In genomic region chr21:45018131-45019075, GRCh38 we compare ENCODE assay signal across 8 cellular contexts. TPM values are rescaled to one million over a fixed set of nuclear protein-coding genes. Genes with fewer than 3 reads are reported as not detected.
A peak's percentile ranks its signal among the peaks of the same experiment; 100 is the strongest.
DNase-seq lines count a peak whose midpoint lies in the region; ATAC-seq and TF ChIP-seq lines count a peak whose summit lies in the region.

No MANE protein-coding gene starts in this region.

- TF ChIP-seq EP300 in transverse colon (IDR thresholded peaks at IDR 0.05; ENCODE audit: low read depth) = no peak

- ATAC-seq in GM18498 (IDR thresholded peaks at IDR 0.05; ENCODE audit: unreplicated experiment) = no peak
- ATAC-seq in GM19351 (IDR thresholded peaks at IDR 0.05; ENCODE audit: unreplicated experiment) = no peak
- no peak for ATAC-seq in GM21367 (IDR thresholded peaks at IDR 0.05; ENCODE audit: unreplicated experiment)

- H3K9me3 ChIP-seq in mammary epithelial cell (replicated peaks; ENCODE audit: insufficient read depth, low read length) (peaks cover 2% of the 10 kb centered on the region), transverse colon (no peaks in the 10 kb centered on the region)

- WGBS in mammary epithelial cell (ENCODE audit: low coverage, missing lambda C conversion rate) = 95% methylated on average over 7 of the region's 101 CpGs
- 29% methylated on average over 66 of the region's 101 CpGs; no CpG with 5 or more reads in 1 of the 2 donors for WGBS in transverse colon (ENCODE audit: low coverage in 1 of 2), 2 donors

- dilution Hi-C loops in mammary epithelial cell (cut with HindIII; ENCODE audit: low sequenced_read_pairs) = no loop called here

- intact Hi-C loops in mammary epithelial cell (cut with micrococcal nuclease) (no loop called here), transverse colon (cut with DNase I; ENCODE audit: low total_unique reads) (no loop called here)

- no peak for TF ChIP-seq POLR2A in transverse colon (IDR thresholded peaks at IDR 0.05)

- H3K27me3 ChIP-seq in mammary epithelial cell (ENCODE audit: insufficient read depth, low read length) (no peaks in the 10 kb centered on the region), kidney epithelial cell (ENCODE audit: control insufficient read depth, insufficient read depth, low read length) (peaks cover 2% of the 10 kb centered on the region), transverse colon (peaks cover 58% of the 10 kb centered on the region)

- no peaks in the 10 kb centered on the region for H3K36me3 ChIP-seq in mammary epithelial cell (ENCODE audit: insufficient read depth, low read length)
- no peaks in the 10 kb centered on the region for H3K36me3 ChIP-seq in kidney epithelial cell (ENCODE audit: control insufficient read depth, insufficient read depth, low read length)
- H3K36me3 ChIP-seq in transverse colon = no peaks in the 10 kb centered on the region

- TF ChIP-seq CTCF in mammary epithelial cell (conservative IDR thresholded peaks at IDR 0.05 in 1 of 2, IDR thresholded peaks at IDR 0.05 in 1 of 2; ENCODE audit: extremely low read depth in 1 of 2, insufficient read depth in 1 of 2, low read depth in 1 of 2, low read length in 2 of 2) (no peak), kidney epithelial cell (IDR thresholded peaks at IDR 0.05; ENCODE audit: insufficient read depth, low read length, poor library complexity, severe bottlenecking) (no peak), transverse colon (IDR thresholded peaks at IDR 0.05) (no peak)

- in situ Hi-C loops in mammary epithelial cell (cut with MboI; ENCODE audit: low sequenced_read_pairs in 2 of 2) = no loop called here
- in situ Hi-C loops in transverse colon (cut with MboI; ENCODE audit: low pct_ligation_motif_present in 1 of 4, low pct_unique_long_range_greater_than_20kb in 1 of 4, low sequenced_read_pairs in 3 of 4) = no loop called here

- H3K4me3 ChIP-seq in mammary epithelial cell (replicated peaks in 1 of 3; ENCODE audit: insufficient read depth in 1 of 3, low read depth in 2 of 3, low read length in 3 of 3) (peak overlapping the region in 1 of 3 experiments; percentile 26), kidney epithelial cell (ENCODE audit: low read depth, low read length) (peak overlapping the region; percentile 31), transverse colon (peak overlapping the region; percentile 23 to 53 (median 34))

- no peak overlapping the region for H3K9ac ChIP-seq in mammary epithelial cell (ENCODE audit: insufficient read depth, low read length)

- BruUV-seq in mammary epithelial cell (replicated peaks; lab: Mats Ljungman, UMichigan) = no TSS peak

- peaks cover 19% of the 10 kb centered on the region for H3K4me1 ChIP-seq in mammary epithelial cell (ENCODE audit: insufficient read depth, low read length)
- peaks cover 0 to 12% (median 11%) of the 10 kb centered on the region in 4 donors for H3K4me1 ChIP-seq in transverse colon

- no peak overlapping the region for H3K27ac ChIP-seq in mammary epithelial cell (ENCODE audit: insufficient read depth, low read depth, low read length)
- H3K27ac ChIP-seq in transverse colon = peak overlapping the region; percentile 32 to 81 (median 68)

- H4K20me1 ChIP-seq in mammary epithelial cell (ENCODE audit: insufficient read depth, low read length) = no peaks in the 10 kb centered on the region

- DNase-seq in activated T-cell treated with anti-CD3 and anti-CD28 coated beads, Interleukin-2, amount 50 U/mL, for 1 hour = peak; percentile 25
- DNase-seq in activated T-cell treated with anti-CD3 and anti-CD28 coated beads, Interleukin-2, amount 50 U/mL, for 48 hours = no peak
- no peak for DNase-seq in mammary epithelial cell
- DNase-seq in kidney epithelial cell (ENCODE audit: low read depth) = no peak
- peak; percentile 9 for DNase-seq in transverse colon

- peak overlapping the region; percentile 74 for H3K4me2 ChIP-seq in mammary epithelial cell (ENCODE audit: insufficient read depth, low read depth, low read length)

- peak overlapping the region; percentile 67 for H2AFZ ChIP-seq in mammary epithelial cell (ENCODE audit: low read depth, low read length)

- CTCF ChIA-PET in mammary epithelial cell (lab: Charles Lee; ENCODE audit: low non-redundant PET) = no interaction called here

- no peaks in the 10 kb centered on the region for H3K79me2 ChIP-seq in mammary epithelial cell (ENCODE audit: insufficient read depth, low read length)

RNA-seq across cellular contexts. Expression of gene ADARB1, which starts 56.0 kb away (rescaled TPM):
- total RNA-seq in mammary epithelial cell (10 to 100 TPM; 42.5 to 82.9 TPM), kidney epithelial cell (3.3 and 6.9 TPM in 2 replicates), transverse colon (10 to 100 TPM in 3 of 4 donors, 1 to 10 TPM in 1; 6.8 to 32.2 (median 17.3) TPM)
- polyA plus RNA-seq in mammary epithelial cell = 17.2 TPM
- polyA minus RNA-seq in mammary epithelial cell = 26.9 TPM

Comparison
In these comparisons a context has a peak if more than half of its experiments do, and no peak if none do; other contexts are left out.
1. DNase-seq: peak in activated T-cell treated with anti-CD3 and anti-CD28 coated beads, Interleukin-2, amount 50 U/mL, for 1 hour (single experiment) and transverse colon (single experiment); none in activated T-cell treated with anti-CD3 and anti-CD28 coated beads, Interleukin-2, amount 50 U/mL, for 48 hours (0 of 2), mammary epithelial cell (single experiment) and kidney epithelial cell (single experiment).